9 cellular contexts compared by ENCODE assay signal in genomic region chr7:45919947-45920542, GRCh38. TPM values are rescaled to one million over a fixed set of nuclear protein-coding genes. Genes with fewer than 3 reads are reported as not detected.
A peak's percentile ranks its signal among the peaks of the same experiment; 100 is the strongest.
DNase-seq lines count a peak whose midpoint lies in the region; TF ChIP-seq lines count a peak whose summit lies in the region.
"Had no signal": no experiment of that assay in that cellular context is flagged by ENCODE, and none has a peak within 500 bp of the region (broad histone marks: within the 10 kb centered on the region; RNA-seq: fewer than 3 reads in every experiment).

No MANE protein-coding gene starts in this region.

- H3K4me1 Mint-ChIP-seq in Calu3 (ENCODE audit: low read depth, unreplicated experiment) (peaks cover 50% of the 10 kb centered on the region), progenitor cell of endocrine pancreas (ENCODE audit: low read depth) (peaks cover 18% of the 10 kb centered on the region)

- H3K4me3 Mint-ChIP-seq in Calu3 (ENCODE audit: low read depth, unreplicated experiment) (peak overlapping the region; percentile 99), progenitor cell of endocrine pancreas (ENCODE audit: low read depth) (peak overlapping the region; percentile 78)

- H3K27ac ChIP-seq in SK-N-SH (ENCODE audit: low read depth in 2 of 2, low read length in 1 of 2): no peak overlapping the region
- no peak overlapping the region for H3K27ac ChIP-seq in A673 (ENCODE audit: low read depth, low read length, poor library complexity, severe bottlenecking)
- H3K27ac ChIP-seq: neutrophil had no signal

- no peaks in the 10 kb centered on the region for H3K9me2 ChIP-seq in SK-N-SH

- 0 out of 2 replicates have a peak overlapping the region, but pooled peaks have one; percentile 24 for H2AFZ ChIP-seq in SK-N-SH (ENCODE audit: low read depth)

- H3K9me3 Mint-ChIP-seq in Calu3 (ENCODE audit: low read depth, unreplicated experiment) (no peaks in the 10 kb centered on the region), progenitor cell of endocrine pancreas (ENCODE audit: low read depth) (no peaks in the 10 kb centered on the region)

- 25% methylated on average over 23 of the region's 23 CpGs for WGBS in SK-N-SH (ENCODE audit: low lambda C conversion rate)

- H3K4me2 ChIP-seq in SK-N-SH: peak overlapping the region; percentile 84

- H4K20me1 ChIP-seq in SK-N-SH (ENCODE audit: insufficient read depth): peaks cover 32% of the 10 kb centered on the region

- peak overlapping the region; percentile 55 for H3K9ac ChIP-seq in SK-N-SH

- H3K9me3 ChIP-seq in SK-N-SH: no peaks in the 10 kb centered on the region
- H3K9me3 ChIP-seq in A673 (ENCODE audit: low read depth, low read length, poor library complexity, severe bottlenecking): no peaks in the 10 kb centered on the region
- H3K9me3 ChIP-seq: neutrophil had no signal

- H3K27me3 Mint-ChIP-seq in Calu3 (ENCODE audit: unreplicated experiment): no peaks in the 10 kb centered on the region
- H3K27me3 Mint-ChIP-seq in progenitor cell of endocrine pancreas: peaks cover 69% of the 10 kb centered on the region

- TF ChIP-seq CTCF in Calu3 (IDR thresholded peaks at IDR 0.05; ENCODE audit: unreplicated experiment) (no peak), SK-N-SH (IDR thresholded peaks at IDR 0.05) (no peak), fibroblast of villous mesenchyme (IDR thresholded peaks at IDR 0.05; ENCODE audit: insufficient read depth, low read depth, low read length) (no peak), progenitor cell of endocrine pancreas (IDR thresholded peaks at IDR 0.05; ENCODE audit: unreplicated experiment) (no peak), A673 (conservative IDR thresholded peaks at IDR 0.05; ENCODE audit: low read depth, low read length) (no peak)

- DNase-seq in Calu3 (no peak), SK-N-SH (no peak), fibroblast of villous mesenchyme (ENCODE audit: low read depth) (no peak), progenitor cell of endocrine pancreas (ENCODE audit: low spot score, unreplicated experiment) (no peak), SW 1271 (lab: John Stamatoyannopoulos, UW) (no peak), A673 (ENCODE audit: low spot score) (no peak), HK-2 (ENCODE audit: unreplicated experiment) (no peak), NCI-H2171 (lab: John Stamatoyannopoulos, UW) (no peak)

- intact Hi-C loops in Calu3 (cut with micrococcal nuclease; ENCODE audit: unreplicated experiment): loop anchor here (1.0 to 10.0 kb wide), 8 partner anchors 29 to 1335 kb away; no protein-coding TSS in a partner anchor
- intact Hi-C loops in A673 (cut with micrococcal nuclease; ENCODE audit: unreplicated experiment): loop anchor here (5.0 to 10.0 kb wide), 4 partner anchors 432 to 1905 kb away; no protein-coding TSS in a partner anchor

- CTCF ChIA-PET in Calu3 (lab: Charles Lee) (interaction anchor here (0.6 to 5.1 kb wide), 9 partner anchors 13 to 366 kb away, joined by 3 to 47 read pairs (median 4); partner anchors contain the start of gene IGFBP1), SK-N-SH (lab: Yijun Ruan, JAX) (interaction anchor here (0.7 to 10.7 kb wide), 12 partner anchors 11 to 1334 kb away, joined by 3 to 291 read pairs (median 26); partner anchors contain the start of gene IGFBP1), A673 (lab: Charles Lee) (no interaction called here)

- H3K4me1 ChIP-seq in SK-N-SH (ENCODE audit: control insufficient read depth in 1 of 2, insufficient read depth in 2 of 2, low read depth in 1 of 2, low read length in 1 of 2): peaks cover 26 to 38% of the 10 kb centered on the region in 2 experiments
- peaks cover 5% of the 10 kb centered on the region for H3K4me1 ChIP-seq in A673 (ENCODE audit: insufficient read depth, low read length, poor library complexity, severe bottlenecking)

- peak overlapping the region; percentile 58 to 72 for H3K4me3 ChIP-seq in SK-N-SH (ENCODE audit: low read depth in 2 of 2, low read length in 1 of 2)
- H3K4me3 ChIP-seq in fibroblast of villous mesenchyme (ENCODE audit: low read depth, low read length): peak overlapping the region; percentile 87
- no peak overlapping the region for H3K4me3 ChIP-seq in A673 (ENCODE audit: low read depth, low read length, poor library complexity, severe bottlenecking)

- H3K27ac Mint-ChIP-seq in Calu3 (ENCODE audit: unreplicated experiment) (peak overlapping the region; percentile 84), progenitor cell of endocrine pancreas (no peak overlapping the region)

- H3K36me3 ChIP-seq in SK-N-SH (replicated peaks in 1 of 2; ENCODE audit: control insufficient read depth in 1 of 2, insufficient read depth in 2 of 2, low read length in 1 of 2) (peaks cover 3 to 29% of the 10 kb centered on the region in 2 experiments), A673 (ENCODE audit: insufficient read depth, low read length, poor library complexity, severe bottlenecking) (no peaks in the 10 kb centered on the region)
- H3K36me3 ChIP-seq: neutrophil had no signal

- no peaks in the 10 kb centered on the region for H3K27me3 ChIP-seq in SK-N-SH (ENCODE audit: insufficient read depth)
- H3K27me3 ChIP-seq in A673 (replicated peaks; ENCODE audit: insufficient read depth, low read depth, low read length, poor library complexity): peaks cover 88% of the 10 kb centered on the region

- peaks cover 29% of the 10 kb centered on the region for H3F3A ChIP-seq in SK-N-SH (replicated peaks; ENCODE audit: insufficient read depth)

- POLR2A ChIA-PET in SK-N-SH (lab: Yijun Ruan, JAX) (no interaction called here), A673 (lab: Charles Lee; ENCODE audit: low non-redundant PET) (no interaction called here)

- TF ChIP-seq RAD21 in SK-N-SH (IDR thresholded peaks at IDR 0.05; ENCODE audit: low read length): no peak

- H3K36me3 Mint-ChIP-seq in Calu3 (ENCODE audit: insufficient read depth, unreplicated experiment): peaks cover 82% of the 10 kb centered on the region
- no peaks in the 10 kb centered on the region for H3K36me3 Mint-ChIP-seq in progenitor cell of endocrine pancreas (ENCODE audit: insufficient read depth)

- no peak for TF ChIP-seq EP300 in SK-N-SH (IDR thresholded peaks at IDR 0.05; ENCODE audit: borderline replicate concordance in 1 of 2, low read depth in 1 of 2, low read length in 1 of 2)

- H3K79me2 ChIP-seq in SK-N-SH (ENCODE audit: insufficient read depth): peaks cover 28% of the 10 kb centered on the region

- BruUV-seq in Calu3 (replicated peaks; lab: Mats Ljungman, UMichigan) (no TSS peak), A673 (replicated peaks; lab: Mats Ljungman, UMichigan) (no TSS peak)

TF ChIP-seq in SK-N-SH, 30 proteins besides CTCF, POLR2A, EP300 and RAD21 (continues in another document):
- TF ChIP-seq MXI1 (IDR thresholded peaks at IDR 0.05; ENCODE audit: low read depth, low read length) (no peak), NFIC (IDR thresholded peaks at IDR 0.05; ENCODE audit: borderline replicate concordance) (no peak), POLR2AphosphoS5 (IDR thresholded peaks at IDR 0.05; ENCODE audit: low read depth, low read length) (no peak), FOSL2 (IDR thresholded peaks at IDR 0.05; ENCODE audit: borderline replicate concordance, low read depth) (no peak), GATA2 (CRISPR knock-in tag; IDR thresholded peaks at IDR 0.05) (no peak), RCOR1 (IDR thresholded peaks at IDR 0.05; ENCODE audit: low read length) (no peak), USF1 (IDR thresholded peaks at IDR 0.05; ENCODE audit: borderline replicate concordance, low read depth) (no peak), RXRA (IDR thresholded peaks at IDR 0.05; ENCODE audit: borderline replicate concordance, low read depth) (no peak), SMC3 (IDR thresholded peaks at IDR 0.05; ENCODE audit: low read depth, low read length) (no peak), ZBTB33 (IDR thresholded peaks at IDR 0.05; ENCODE audit: borderline replicate concordance, low read depth) (no peak)

RNA-seq across cellular contexts. Expression of gene IGFBP3, which starts 1.0 kb away (rescaled TPM):
- 221 and 315 TPM in 2 replicates for total RNA-seq in Calu3 (2022)
- polyA plus RNA-seq in SK-N-SH (2012; rRNA removed): 51.2 and 80.3 TPM in 2 replicates
- 58.5 and 59.1 TPM in 2 replicates for polyA plus RNA-seq in SK-N-SH (2012; cell fraction: cytosol; rRNA removed)
- 80.5 and 102 TPM in 2 replicates for polyA plus RNA-seq in SK-N-SH (2012; cell fraction: nucleus; rRNA removed)
- total RNA-seq in fibroblast of villous mesenchyme: 88.5 and 175 TPM in 2 replicates
- total RNA-seq in progenitor cell of endocrine pancreas: 8.6 and 10.3 TPM in 2 replicates
- total RNA-seq in A673 (2021): 0.81 and 1.1 TPM in 2 replicates

RNA-seq across cellular contexts. Expression of gene IGFBP1, which starts 31.8 kb away (rescaled TPM):
- total RNA-seq in Calu3 (2022): 3.3 and 6.1 TPM in 2 replicates
- not detected in 2 replicates for polyA plus RNA-seq in SK-N-SH (2012; rRNA removed)
- polyA plus RNA-seq in SK-N-SH (2012; cell fraction: cytosol; rRNA removed): not detected in 2 replicates
- not detected in 2 replicates for polyA plus RNA-seq in SK-N-SH (2012; cell fraction: nucleus; rRNA removed)
- under 0.01 TPM in 1 of 2 replicates, not detected in the other for total RNA-seq in fibroblast of villous mesenchyme
- 0.24 TPM in 1 of 2 replicates, not detected in the other for total RNA-seq in progenitor cell of endocrine pancreas
- not detected in 2 replicates for total RNA-seq in A673 (2021)

RNA-seq across cellular contexts. Expression of gene CCDC201, which starts 47.2 kb away (rescaled TPM):
- not detected in 2 replicates for total RNA-seq in Calu3 (2022)
- polyA plus RNA-seq in SK-N-SH (2012; rRNA removed): not detected in 2 replicates
- not detected in 2 replicates for polyA plus RNA-seq in SK-N-SH (2012; cell fraction: cytosol; rRNA removed)
- polyA plus RNA-seq in SK-N-SH (2012; cell fraction: nucleus; rRNA removed): not detected in 2 replicates
- not detected in 2 replicates for total RNA-seq in fibroblast of villous mesenchyme
- total RNA-seq in progenitor cell of endocrine pancreas: not detected in 2 replicates
- not detected in 2 replicates for total RNA-seq in A673 (2021)
